ENCODE assay signal across 25 cellular contexts in genomic region chr11:125053167-125053566, GRCh38.
"Had no signal": no experiment of that assay in that cellular context is flagged by ENCODE, and none has a peak within 500 bp of the region (broad histone marks: within the 10 kb centered on the region; RNA-seq: fewer than 3 reads in every experiment).

No MANE protein-coding gene starts in this region.

- H3K27me3 ChIP-seq: left lung, sigmoid colon, upper lobe of right lung had no signal

- H3K9me3 ChIP-seq: left lung, sigmoid colon, thoracic aorta, upper lobe of right lung had no signal

- H3K36me3 ChIP-seq: left lung, sigmoid colon, thoracic aorta, upper lobe of right lung had no signal

- H3K36me3 Mint-ChIP-seq: activated naive CD4-positive, alpha-beta T cell treated with anti-CD3 and anti-CD28 coated beads, Interleukin-2, amount 50 U/mL, for 24 hours; mesothelial cell of epicardium; naive thymus-derived CD8-positive, alpha-beta T cell; stimulated activated naive B cell treated with anti-CD40 and anti-IgM and Interleukin-4, amounts not matched to agents 10 μg/mL and 1 μg/mL and 100 μg/mL, for 72 hours had no signal

- H3K4me1 Mint-ChIP-seq: activated naive CD4-positive, alpha-beta T cell treated with anti-CD3 and anti-CD28 coated beads, Interleukin-2, amount 50 U/mL, for 24 hours; mesothelial cell of epicardium; naive thymus-derived CD8-positive, alpha-beta T cell; stimulated activated naive B cell treated with anti-CD40 and anti-IgM and Interleukin-4, amounts not matched to agents 10 μg/mL and 1 μg/mL and 100 μg/mL, for 72 hours; T-helper 17 cell had no signal

- H3K4me3 Mint-ChIP-seq: activated CD4-positive, alpha-beta memory T cell treated with anti-CD3 and anti-CD28 coated beads, Interleukin-2, amount 10 ng/mL, durations not matched to agents 7 days and 5 days; activated naive CD4-positive, alpha-beta T cell treated with anti-CD3 and anti-CD28 coated beads, Interleukin-2, amount 50 U/mL, for 24 hours; endodermal cell; mesothelial cell of epicardium; naive thymus-derived CD8-positive, alpha-beta T cell; stimulated activated naive B cell treated with anti-CD40 and anti-IgM and Interleukin-4, amounts not matched to agents 10 μg/mL and 1 μg/mL and 100 μg/mL, for 72 hours; T-helper 17 cell had no signal

- H3K4me3 ChIP-seq: left lung, lung, sigmoid colon, smooth muscle cell, thoracic aorta, upper lobe of right lung had no signal

- H3K4me1 ChIP-seq: left lung, sigmoid colon, upper lobe of right lung had no signal

- H3K9me3 Mint-ChIP-seq: activated CD4-positive, alpha-beta memory T cell treated with anti-CD3 and anti-CD28 coated beads, Interleukin-2, amount 10 ng/mL, durations not matched to agents 7 days and 5 days; activated naive CD4-positive, alpha-beta T cell treated with anti-CD3 and anti-CD28 coated beads, Interleukin-2, amount 50 U/mL, for 24 hours; endodermal cell; mesothelial cell of epicardium; naive thymus-derived CD8-positive, alpha-beta T cell; stimulated activated naive B cell treated with anti-CD40 and anti-IgM and Interleukin-4, amounts not matched to agents 10 μg/mL and 1 μg/mL and 100 μg/mL, for 72 hours had no signal

- H3K27me3 Mint-ChIP-seq: activated CD4-positive, alpha-beta memory T cell treated with anti-CD3 and anti-CD28 coated beads, Interleukin-2, amount 10 ng/mL, durations not matched to agents 7 days and 5 days; progenitor cell of endocrine pancreas; stimulated activated naive B cell treated with anti-CD40 and anti-IgM and Interleukin-4, amounts not matched to agents 10 μg/mL and 1 μg/mL and 100 μg/mL, for 72 hours; T-helper 17 cell had no signal

- H3K27ac Mint-ChIP-seq: activated CD4-positive, alpha-beta memory T cell treated with anti-CD3 and anti-CD28 coated beads, Interleukin-2, amount 10 ng/mL, durations not matched to agents 7 days and 5 days; activated naive CD4-positive, alpha-beta T cell treated with anti-CD3 and anti-CD28 coated beads, Interleukin-2, amount 50 U/mL, for 24 hours; endodermal cell; mesothelial cell of epicardium; naive thymus-derived CD8-positive, alpha-beta T cell; progenitor cell of endocrine pancreas; stimulated activated naive B cell treated with anti-CD40 and anti-IgM and Interleukin-4, amounts not matched to agents 10 μg/mL and 1 μg/mL and 100 μg/mL, for 72 hours; T-helper 17 cell had no signal

- H3K27ac ChIP-seq: epithelial cell of prostate, left lung, sigmoid colon, thoracic aorta, upper lobe of right lung had no signal

- DNase-seq: activated CD4-positive, alpha-beta memory T cell treated with anti-CD3 and anti-CD28 coated beads, Interleukin-2, amount 10 ng/mL, durations not matched to agents 7 days and 5 days; activated CD4-positive, alpha-beta T cell treated with anti-CD3 and anti-CD28 coated beads for 48 hours; activated CD4-positive, CD25-positive, alpha-beta regulatory T cell; activated gamma-delta T cell; activated T-cell treated with anti-CD3 and anti-CD28 coated beads for 4 hours; amniotic stem cell; cerebellar nuclear complex; cortex of kidney; endodermal cell; left lung; naive thymus-derived CD8-positive, alpha-beta T cell; retina; sigmoid colon; stimulated activated CD4-positive, alpha-beta T cell treated with anti-CD3 and anti-CD28 coated beads, Interleukin-15, amount 100 ng/mL, for 24 hours; stimulated activated naive B cell treated with anti-CD40 and anti-IgM and Interleukin-4, amounts not matched to agents 10 μg/mL and 1 μg/mL and 100 μg/mL, for 72 hours; SW 1271; T-helper 17 cell; upper lobe of right lung had no signal

- ATAC-seq: left lung; naive thymus-derived CD8-positive, alpha-beta T cell; stimulated activated naive B cell treated with anti-CD40 and anti-IgM and Interleukin-4, amounts not matched to agents 10 μg/mL and 1 μg/mL and 100 μg/mL, for 72 hours; T-helper 17 cell; upper lobe of right lung had no signal
